ENCODE assay signal across 8 cellular contexts in genomic region chr4:2818351-2818939, GRCh38. TPM values are rescaled to one million over a fixed set of nuclear protein-coding genes. Genes with fewer than 3 reads are reported as not detected.
DNase-seq lines count a peak whose midpoint lies in the region; ATAC-seq, FAIRE-seq and TF ChIP-seq lines count a peak whose summit lies in the region.

No MANE protein-coding gene starts in this region.

- WGBS in lower leg skin, 2 donors, result 13 to 24% methylated on average over 23 to 29 of the region's 54 CpGs

- peak overlapping the region; percentile 68 to 70 for H3K4me3 Mint-ChIP-seq in activated T-cell treated with anti-CD3 and anti-CD28 coated beads, Interleukin-2, amount 50 U/mL, for 72 hours

- H3K9me3 Mint-ChIP-seq in activated T-cell treated with anti-CD3 and anti-CD28 coated beads, Interleukin-2, amount 50 U/mL, for 72 hours, result no peaks in the 10 kb centered on the region

- no peak for TF ChIP-seq POLR2A in lower leg skin (IDR thresholded peaks at IDR 0.05)

- no peak for FAIRE-seq in urothelium cell line (lab: Jason Lieb, UNC)

- H3K4me1 Mint-ChIP-seq in activated T-cell treated with anti-CD3 and anti-CD28 coated beads, Interleukin-2, amount 50 U/mL, for 72 hours (ENCODE audit: low read depth), result peaks cover 54% of the 10 kb centered on the region

- ATAC-seq in activated T-cell treated with anti-CD3 and anti-CD28 coated beads, Interleukin-2, amount 50 U/mL, for 72 hours (replicated peaks in 1 of 2), result peak; percentile 37 to 53
- no peak for ATAC-seq in GM18520 (IDR thresholded peaks at IDR 0.05; ENCODE audit: unreplicated experiment)

- H3K36me3 Mint-ChIP-seq in activated T-cell treated with anti-CD3 and anti-CD28 coated beads, Interleukin-2, amount 50 U/mL, for 72 hours (ENCODE audit: insufficient read depth in 2 of 2), result peaks cover 2 to 8% of the 10 kb centered on the region in 2 donors

- peak; percentile 29 to 39 for DNase-seq in activated T-cell treated with anti-CD3 and anti-CD28 coated beads, Interleukin-2, amount 50 U/mL, for 72 hours
- DNase-seq in activated T-cell treated with anti-CD3 and anti-CD28 coated beads for 4 hours (no peak), astrocyte of the spinal cord (ENCODE audit: low read depth, low spot score) (no peak), lower leg skin (ENCODE audit: low spot score in 2 of 2) (no peak), urothelium cell line (ENCODE audit: low spot score) (peak; percentile 24), globus pallidus (ENCODE audit: low spot score) (no peak), amniotic stem cell (lab: John Stamatoyannopoulos, UW) (no peak)

- TF ChIP-seq CTCF in astrocyte of the spinal cord (IDR thresholded peaks at IDR 0.05; ENCODE audit: low read depth, low read length) (no peak), lower leg skin (IDR thresholded peaks at IDR 0.05) (no peak)

- H3K27me3 Mint-ChIP-seq in activated T-cell treated with anti-CD3 and anti-CD28 coated beads, Interleukin-2, amount 50 U/mL, for 72 hours (ENCODE audit: low read depth), result no peaks in the 10 kb centered on the region

- intact Hi-C loops in lower leg skin (cut with DNase I; ENCODE audit: low total_unique reads), result no loop called here

- no peak overlapping the region for H3K27ac Mint-ChIP-seq in activated T-cell treated with anti-CD3 and anti-CD28 coated beads, Interleukin-2, amount 50 U/mL, for 72 hours

- in situ Hi-C loops in astrocyte of the spinal cord (cut with HindIII; ENCODE audit: low sequenced_read_pairs), result no loop called here

- H3K4me3 ChIP-seq in astrocyte of the spinal cord (ENCODE audit: low read depth, low read length) (peak overlapping the region; percentile 48), lower leg skin (ENCODE audit: low read depth, poor library complexity, severe bottlenecking) (peak overlapping the region; percentile 27)

RNA-seq across cellular contexts. Expression of gene ADD1, which starts 25.2 kb away (rescaled TPM):
- total RNA-seq in activated T-cell treated with anti-CD3 and anti-CD28 coated beads, Interleukin-2, amount 50 U/mL, for 72 hours, result 100 to 1,000 TPM; 281 to 282 TPM
- 100 to 1,000 TPM; 102 to 153 (median 135) TPM for total RNA-seq in lower leg skin

RNA-seq across cellular contexts. Expression of gene SH3BP2, which starts 25.6 kb away (rescaled TPM):
- 10 to 100 TPM; 60.7 to 65.6 TPM for total RNA-seq in activated T-cell treated with anti-CD3 and anti-CD28 coated beads, Interleukin-2, amount 50 U/mL, for 72 hours
- 100 to 1,000 TPM; 106 to 291 (median 178) TPM for total RNA-seq in lower leg skin

Comparison
In these comparisons a context has a peak if more than half of its experiments do, and no peak if none do; other contexts are left out.
1. DNase-seq: peak in activated T-cell treated with anti-CD3 and anti-CD28 coated beads, Interleukin-2, amount 50 U/mL, for 72 hours (2 of 2) and urothelium cell line (single experiment); none in activated T-cell treated with anti-CD3 and anti-CD28 coated beads for 4 hours (single experiment), astrocyte of the spinal cord (single experiment), lower leg skin (0 of 2), globus pallidus (single experiment) and amniotic stem cell (single experiment).